Comparison of ENCODE assay signal across 35 cellular contexts in genomic region chr1:80529546-80529945, GRCh38.
"Had no signal": no experiment of that assay in that cellular context is flagged by ENCODE, and none has a peak within 500 bp of the region (broad histone marks: within the 10 kb centered on the region; RNA-seq: fewer than 3 reads in every experiment).

No MANE protein-coding gene starts in this region.

- H3K36me3 ChIP-seq: MG63 had no signal

- H3K9ac ChIP-seq: KMS-11 had no signal

- H3K4me3 ChIP-seq: MG63 had no signal

- H3K9me3 ChIP-seq: MG63 had no signal

- H3K4me2 ChIP-seq: KMS-11 had no signal

- H3K27me3 ChIP-seq: MG63 had no signal

- H3K27ac ChIP-seq: KMS-11 had no signal

- DNase-seq: Karpas-422, Kasumi-1, KBM-7, KG1, MG63, MV-4-11, NCI-H1048, NCI-H1092, NCI-H1092 treated with DMSO at 0.1 percent for 48 hours, NCI-H1105, NCI-H1105 treated with DMSO at 0.1 percent for 48 hours, NCI-H1417, NCI-H1417 treated with DMSO at 0.1 percent for 48 hours, NCI-H1436, NCI-H1436 treated with DMSO at 0.1 percent for 48 hours, NCI-H146, NCI-H1694, NCI-H1694 treated with DMSO at 0.1 percent for 48 hours, NCI-H187, NCI-H187 treated with DMSO at 0.1 percent for 48 hours, NCI-H1930, NCI-H2029, NCI-H2029 treated with DMSO at 0.1 percent for 48 hours, NCI-H2081, NCI-H2081 treated with DMSO at 0.1 percent for 48 hours, NCI-H2107, NCI-H2171, NCI-H2171 treated with DMSO at 0.1 percent for 48 hours, NCI-H2227 treated with DMSO at 0.1 percent for 48 hours, NCI-H226, NCI-H345, NCI-H446, NCI-H446 treated with DMSO at 0.1 percent for 48 hours, NCI-H510A had no signal
